ENCODE assay signal across 1 cellular context in genomic region chr5:181052928-181053759, GRCh38.
A peak's percentile ranks its signal among the peaks of the same experiment; 100 is the strongest.
TF ChIP-seq lines count a peak whose summit lies in the region.

No MANE protein-coding gene starts in this region.

TF ChIP-seq in K562, 482 proteins besides CTCF, POLR2A, EP300 and RAD21 (continued from another document and continues in another):
- TF ChIP-seq ZNF318 (IDR thresholded peaks at IDR 0.05; ENCODE audit: borderline replicate concordance in 1 of 2, low read depth in 1 of 2) = no peak
- TF ChIP-seq NCOA2 (IDR thresholded peaks at IDR 0.05; ENCODE audit: partially characterized antibody in 2 of 2) = no peak
- TF ChIP-seq ZSCAN29 (IDR thresholded peaks at IDR 0.05) = 0 out of 2 replicates have a peak, but pooled peaks have one; percentile 9
- peak; percentile 19 to 23; a peak in 1 of 4 replicates for TF ChIP-seq SIN3A (IDR thresholded peaks at IDR 0.05; ENCODE audit: borderline replicate concordance in 2 of 2, control insufficient read depth in 1 of 2, low read depth in 2 of 2, low read length in 2 of 2)
- TF ChIP-seq FOS (IDR thresholded peaks at IDR 0.05; ENCODE audit: extremely low read depth, insufficient read length) = no peak
- peak; percentile 46; the same call in 1 of the 2 replicates for TF ChIP-seq ZFX (CRISPR knock-in tag; IDR thresholded peaks at IDR 0.05)
- TF ChIP-seq ZNF274 (IDR thresholded peaks at IDR 0.05; ENCODE audit: borderline replicate concordance, low read depth, low read length) = no peak
- no peak for TF ChIP-seq ZKSCAN1 (IDR thresholded peaks at IDR 0.05; ENCODE audit: low read depth, low read length)
- no peak for TF ChIP-seq ZNF695 (CRISPR knock-in tag; IDR thresholded peaks at IDR 0.05)
- no peak for TF ChIP-seq FOXP1 (CRISPR knock-in tag; IDR thresholded peaks at IDR 0.05)
- TF ChIP-seq SP1 (CRISPR knock-in tag; IDR thresholded peaks at IDR 0.05) = 0 out of 2 replicates have a peak, but pooled peaks have one; percentile 41
- TF ChIP-seq ZBTB11 (CRISPR knock-in tag; IDR thresholded peaks at IDR 0.05) = no peak
- TF ChIP-seq, protein P1, sequence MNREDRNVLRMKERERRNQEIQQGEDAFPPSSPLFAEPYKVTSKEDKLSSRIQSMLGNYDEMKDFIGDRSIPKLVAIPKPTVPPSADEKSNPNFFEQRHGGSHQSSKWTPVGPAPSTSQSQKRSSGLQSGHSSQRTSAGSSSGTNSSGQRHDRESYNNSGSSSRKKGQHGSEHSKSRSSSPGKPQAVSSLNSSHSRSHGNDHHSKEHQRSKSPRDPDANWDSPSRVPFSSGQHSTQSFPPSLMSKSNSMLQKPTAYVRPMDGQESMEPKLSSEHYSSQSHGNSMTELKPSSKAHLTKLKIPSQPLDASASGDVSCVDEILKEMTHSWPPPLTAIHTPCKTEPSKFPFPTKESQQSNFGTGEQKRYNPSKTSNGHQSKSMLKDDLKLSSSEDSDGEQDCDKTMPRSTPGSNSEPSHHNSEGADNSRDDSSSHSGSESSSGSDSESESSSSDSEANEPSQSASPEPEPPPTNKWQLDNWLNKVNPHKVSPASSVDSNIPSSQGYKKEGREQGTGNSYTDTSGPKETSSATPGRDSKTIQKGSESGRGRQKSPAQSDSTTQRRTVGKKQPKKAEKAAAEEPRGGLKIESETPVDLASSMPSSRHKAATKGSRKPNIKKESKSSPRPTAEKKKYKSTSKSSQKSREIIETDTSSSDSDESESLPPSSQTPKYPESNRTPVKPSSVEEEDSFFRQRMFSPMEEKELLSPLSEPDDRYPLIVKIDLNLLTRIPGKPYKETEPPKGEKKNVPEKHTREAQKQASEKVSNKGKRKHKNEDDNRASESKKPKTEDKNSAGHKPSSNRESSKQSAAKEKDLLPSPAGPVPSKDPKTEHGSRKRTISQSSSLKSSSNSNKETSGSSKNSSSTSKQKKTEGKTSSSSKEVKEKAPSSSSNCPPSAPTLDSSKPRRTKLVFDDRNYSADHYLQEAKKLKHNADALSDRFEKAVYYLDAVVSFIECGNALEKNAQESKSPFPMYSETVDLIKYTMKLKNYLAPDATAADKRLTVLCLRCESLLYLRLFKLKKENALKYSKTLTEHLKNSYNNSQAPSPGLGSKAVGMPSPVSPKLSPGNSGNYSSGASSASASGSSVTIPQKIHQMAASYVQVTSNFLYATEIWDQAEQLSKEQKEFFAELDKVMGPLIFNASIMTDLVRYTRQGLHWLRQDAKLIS (CRISPR knock-in tag; IDR thresholded peaks at IDR 0.05) = no peak
- TF ChIP-seq ARID1B (IDR thresholded peaks at IDR 0.05) = no peak
- TF ChIP-seq FOXJ2 (tag; IDR thresholded peaks at IDR 0.05) = no peak
- TF ChIP-seq ZNF24 (IDR thresholded peaks at IDR 0.05) = no peak
- no peak for TF ChIP-seq ATF1 (CRISPR knock-in tag; IDR thresholded peaks at IDR 0.05)
- no peak for TF ChIP-seq ATF1 (tag; IDR thresholded peaks at IDR 0.05)
- no peak for TF ChIP-seq PHF21A (IDR thresholded peaks at IDR 0.05; ENCODE audit: borderline replicate concordance, low read depth)
- TF ChIP-seq SMC3 (conservative IDR thresholded peaks at IDR 0.05; ENCODE audit: insufficient read depth, low read depth, low read length) = no peak
- TF ChIP-seq ZNF143 (CRISPR knock-in tag; IDR thresholded peaks at IDR 0.05) = no peak
- TF ChIP-seq KLF16 (IDR thresholded peaks at IDR 0.05) = no peak
- no peak for TF ChIP-seq ZZZ3 (IDR thresholded peaks at IDR 0.05)
- no peak; the same call in 1 of the 2 replicates for TF ChIP-seq TARDBP (IDR thresholded peaks at IDR 0.05)
- TF ChIP-seq THRAP3 (IDR thresholded peaks at IDR 0.05; ENCODE audit: borderline replicate concordance) = no peak
- peak; percentile 80; the same call in 1 of the 2 replicates for TF ChIP-seq ZNF766 (CRISPR knock-in tag; conservative IDR thresholded peaks at IDR 0.05)
- no peak for TF ChIP-seq C11orf30 (IDR thresholded peaks at IDR 0.05; ENCODE audit: low read depth)
- no peak for TF ChIP-seq MAFF (IDR thresholded peaks at IDR 0.05; ENCODE audit: low read length)
- TF ChIP-seq BCOR (IDR thresholded peaks at IDR 0.05) = no peak
- no peak for TF ChIP-seq NFATC3 (IDR thresholded peaks at IDR 0.05)
- no peak for TF ChIP-seq ZBTB2 (IDR thresholded peaks at IDR 0.05)
- TF ChIP-seq, protein P2, sequence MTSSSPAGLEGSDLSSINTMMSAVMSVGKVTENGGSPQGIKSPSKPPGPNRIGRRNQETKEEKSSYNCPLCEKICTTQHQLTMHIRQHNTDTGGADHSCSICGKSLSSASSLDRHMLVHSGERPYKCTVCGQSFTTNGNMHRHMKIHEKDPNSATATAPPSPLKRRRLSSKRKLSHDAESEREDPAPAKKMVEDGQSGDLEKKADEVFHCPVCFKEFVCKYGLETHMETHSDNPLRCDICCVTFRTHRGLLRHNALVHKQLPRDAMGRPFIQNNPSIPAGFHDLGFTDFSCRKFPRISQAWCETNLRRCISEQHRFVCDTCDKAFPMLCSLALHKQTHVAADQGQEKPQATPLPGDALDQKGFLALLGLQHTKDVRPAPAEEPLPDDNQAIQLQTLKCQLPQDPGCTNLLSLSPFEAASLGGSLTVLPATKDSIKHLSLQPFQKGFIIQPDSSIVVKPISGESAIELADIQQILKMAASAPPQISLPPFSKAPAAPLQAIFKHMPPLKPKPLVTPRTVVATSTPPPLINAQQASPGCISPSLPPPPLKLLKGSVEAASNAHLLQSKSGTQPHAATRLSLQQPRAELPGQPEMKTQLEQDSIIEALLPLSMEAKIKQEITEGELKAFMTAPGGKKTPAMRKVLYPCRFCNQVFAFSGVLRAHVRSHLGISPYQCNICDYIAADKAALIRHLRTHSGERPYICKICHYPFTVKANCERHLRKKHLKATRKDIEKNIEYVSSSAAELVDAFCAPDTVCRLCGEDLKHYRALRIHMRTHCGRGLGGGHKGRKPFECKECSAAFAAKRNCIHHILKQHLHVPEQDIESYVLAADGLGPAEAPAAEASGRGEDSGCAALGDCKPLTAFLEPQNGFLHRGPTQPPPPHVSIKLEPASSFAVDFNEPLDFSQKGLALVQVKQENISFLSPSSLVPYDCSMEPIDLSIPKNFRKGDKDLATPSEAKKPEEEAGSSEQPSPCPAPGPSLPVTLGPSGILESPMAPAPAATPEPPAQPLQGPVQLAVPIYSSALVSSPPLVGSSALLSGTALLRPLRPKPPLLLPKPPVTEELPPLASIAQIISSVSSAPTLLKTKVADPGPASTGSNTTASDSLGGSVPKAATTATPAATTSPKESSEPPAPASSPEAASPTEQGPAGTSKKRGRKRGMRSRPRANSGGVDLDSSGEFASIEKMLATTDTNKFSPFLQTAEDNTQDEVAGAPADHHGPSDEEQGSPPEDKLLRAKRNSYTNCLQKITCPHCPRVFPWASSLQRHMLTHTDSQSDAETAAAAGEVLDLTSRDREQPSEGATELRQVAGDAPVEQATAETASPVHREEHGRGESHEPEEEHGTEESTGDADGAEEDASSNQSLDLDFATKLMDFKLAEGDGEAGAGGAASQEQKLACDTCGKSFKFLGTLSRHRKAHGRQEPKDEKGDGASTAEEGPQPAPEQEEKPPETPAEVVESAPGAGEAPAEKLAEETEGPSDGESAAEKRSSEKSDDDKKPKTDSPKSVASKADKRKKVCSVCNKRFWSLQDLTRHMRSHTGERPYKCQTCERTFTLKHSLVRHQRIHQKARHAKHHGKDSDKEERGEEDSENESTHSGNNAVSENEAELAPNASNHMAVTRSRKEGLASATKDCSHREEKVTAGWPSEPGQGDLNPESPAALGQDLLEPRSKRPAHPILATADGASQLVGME (CRISPR knock-in tag; IDR thresholded peaks at IDR 0.05) = no peak
- TF ChIP-seq NFE2L1 (tag; IDR thresholded peaks at IDR 0.05; ENCODE audit: borderline replicate concordance, low read depth) = no peak
- TF ChIP-seq, protein P3, sequence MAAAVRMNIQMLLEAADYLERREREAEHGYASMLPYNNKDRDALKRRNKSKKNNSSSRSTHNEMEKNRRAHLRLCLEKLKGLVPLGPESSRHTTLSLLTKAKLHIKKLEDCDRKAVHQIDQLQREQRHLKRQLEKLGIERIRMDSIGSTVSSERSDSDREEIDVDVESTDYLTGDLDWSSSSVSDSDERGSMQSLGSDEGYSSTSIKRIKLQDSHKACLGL (CRISPR knock-in tag; IDR thresholded peaks at IDR 0.05; ENCODE audit: borderline replicate concordance, poor library complexity, severe bottlenecking) = no peak
- peak; percentile 61; the same call in 1 of the 2 replicates for TF ChIP-seq CXXC5 (CRISPR knock-in tag; IDR thresholded peaks at IDR 0.05)
